ENCODE assay signal across 37 cellular contexts in the genomic region with DNA sequence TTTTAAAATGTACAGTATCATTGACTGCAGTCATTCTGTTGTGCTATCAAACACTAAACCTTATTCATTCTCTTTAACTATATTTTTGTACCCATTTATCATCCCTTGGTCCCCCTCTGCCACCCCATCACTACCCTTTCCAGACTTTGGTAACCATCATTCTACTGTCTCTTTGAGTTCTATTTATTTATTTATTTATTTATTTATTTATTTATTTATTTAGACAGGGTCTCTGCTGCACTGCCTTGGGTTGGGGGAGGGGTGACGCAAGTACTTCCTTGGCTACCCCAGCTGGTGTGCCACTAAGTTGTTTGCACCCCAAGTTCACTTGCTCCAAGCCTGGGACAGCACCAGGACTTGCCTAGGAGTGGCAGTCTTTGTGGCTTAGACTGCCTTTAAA.
"Had no signal": no experiment of that assay in that cellular context is flagged by ENCODE, and none has a peak within 500 bp of the region (broad histone marks: within the 10 kb centered on the region; RNA-seq: fewer than 3 reads in every experiment).

No MANE protein-coding gene starts in this region.

- H3K4me1 Mint-ChIP-seq: activated B cell treated with CpG ODN at 0.5 μM for 24 hours, brain had no signal

- H3K9me3 ChIP-seq: adrenal gland, MG63, Peyer's patch, SJSA1, SK-N-SH had no signal

- H3K36me3 Mint-ChIP-seq: activated CD4-positive, alpha-beta memory T cell treated with anti-CD3 and anti-CD28 coated beads for 36 hours; activated naive CD4-positive, alpha-beta T cell treated with anti-CD3 and anti-CD28 coated beads, Interleukin-2, amount 50 U/mL, for 72 hours; brain had no signal

- ATAC-seq: activated naive CD4-positive, alpha-beta T cell treated with anti-CD3 and anti-CD28 coated beads, Interleukin-2, amount 50 U/mL, for 72 hours; activated T-cell treated with anti-CD3 and anti-CD28 coated beads, Interleukin-2, amount 50 U/mL, for 4 hours; PC-3 had no signal

- H3K27ac Mint-ChIP-seq: activated B cell treated with CpG ODN at 0.5 μM for 24 hours; activated CD4-positive, alpha-beta memory T cell treated with anti-CD3 and anti-CD28 coated beads for 36 hours; activated naive CD4-positive, alpha-beta T cell treated with anti-CD3 and anti-CD28 coated beads for 36 hours; activated naive CD4-positive, alpha-beta T cell treated with anti-CD3 and anti-CD28 coated beads, Interleukin-2, amount 50 U/mL, for 72 hours; activated T-helper 1 cell treated with anti-CD3 and anti-CD28 coated beads, Interleukin-12 subunit alpha, Interleukin-12 subunit beta, Interleukin-2, Interleukin-4 antibody, amounts not matched to agents 30 ng/mL and 10 ng/mL and 1 ng/mL, durations not matched to agents 14 hours and 24 hours and 36 hours; brain; T-helper 1 cell treated with Interleukin-12 subunit alpha and Interleukin-12 subunit beta and Interleukin-4 antibody, amounts not matched to agents 30 μg/mL and 1 μg/mL, for 36 hours; T-helper 2 cell treated with Interferon-gamma antibody and Interleukin-4, amounts not matched to agents 5 μg/mL and 100 μg/mL, for 36 hours had no signal

- DNase-seq: activated B cell treated with CpG ODN at 0.5 μM for 24 hours; activated CD4-positive, alpha-beta memory T cell treated with anti-CD3 and anti-CD28 coated beads for 36 hours; activated CD4-positive, alpha-beta T cell treated with anti-CD3 and anti-CD28 coated beads for 4 hours; activated CD4-positive, alpha-beta T cell treated with anti-CD3 and anti-CD28 coated beads, Interleukin-2, amount 50 U/mL, for 1 hour; activated CD4-positive, CD25-positive, alpha-beta regulatory T cell treated with anti-CD3 and anti-CD28 coated beads, Interleukin-2, amount 50 U/mL, for 72 hours; activated CD8-positive, alpha-beta memory T cell treated with anti-CD3 and anti-CD28 coated beads, Interleukin-2, amount 50 U/mL, for 4 hours; activated gamma-delta T cell treated with Interleukin-2 at 50 U/mL for 16 hours; activated naive CD4-positive, alpha-beta T cell treated with anti-CD3 and anti-CD28 coated beads for 36 hours; activated T-cell treated with anti-CD3 and anti-CD28 coated beads for 4 hours; activated T-cell treated with anti-CD3 and anti-CD28 coated beads, Interleukin-2, amount 50 U/mL, for 4 hours; adrenal gland; caudate nucleus; cerebellar nuclear complex; Kasumi-1; KBM-7; MG63; MV-4-11; NCI-H1092; NCI-H1436 treated with DMSO at 0.1 percent for 48 hours; NCI-H1694 treated with DMSO at 0.1 percent for 48 hours; NCI-H2029; NCI-H345; NCI-H526; NCI-H748 treated with DMSO at 0.1 percent for 48 hours; NK-92 treated with Interleukin-12 subunit alpha and Interleukin-12 subunit beta, amount 100 ng/mL, for 24 hours; PC-3; Peyer's patch; RPMI8226; SHP77 treated with DMSO at 0.1 percent for 48 hours; SK-N-SH had no signal

- H3K4me2 ChIP-seq: SK-N-SH had no signal

- H3K36me3 ChIP-seq: adrenal gland, MG63, Peyer's patch, SJSA1 had no signal

- H3K27ac ChIP-seq: adrenal gland, Peyer's patch, SJSA1 had no signal

- H3K4me3 ChIP-seq: adrenal gland, MG63, Peyer's patch, SJSA1 had no signal

- H3K4me3 Mint-ChIP-seq: activated B cell treated with CpG ODN at 0.5 μM for 24 hours; activated CD4-positive, alpha-beta memory T cell treated with anti-CD3 and anti-CD28 coated beads for 36 hours; activated naive CD4-positive, alpha-beta T cell treated with anti-CD3 and anti-CD28 coated beads for 36 hours; activated T-cell treated with anti-CD3 and anti-CD28 coated beads, Interleukin-2, amount 50 U/mL, for 4 hours; activated T-helper 1 cell treated with anti-CD3 and anti-CD28 coated beads, Interleukin-12 subunit alpha, Interleukin-12 subunit beta, Interleukin-2, Interleukin-4 antibody, amounts not matched to agents 30 ng/mL and 10 ng/mL and 1 ng/mL, durations not matched to agents 14 hours and 24 hours and 36 hours; brain; T-helper 1 cell treated with Interleukin-12 subunit alpha and Interleukin-12 subunit beta and Interleukin-4 antibody, amounts not matched to agents 30 μg/mL and 1 μg/mL, for 36 hours; T-helper 2 cell treated with Interferon-gamma antibody and Interleukin-4, amounts not matched to agents 5 μg/mL and 100 μg/mL, for 36 hours had no signal

- H3K27me3 Mint-ChIP-seq: activated B cell treated with CpG ODN at 0.5 μM for 24 hours; activated CD4-positive, alpha-beta memory T cell treated with anti-CD3 and anti-CD28 coated beads for 36 hours; brain had no signal

- H3K27me3 ChIP-seq: adrenal gland, MG63, Peyer's patch, SJSA1 had no signal

- H3K4me1 ChIP-seq: adrenal gland, Peyer's patch, SJSA1 had no signal

- H3K9ac ChIP-seq: SK-N-SH had no signal

- FAIRE-seq: bronchial epithelial cell had no signal
